In genomic region chr2:144516417-144516980, GRCh38 we compare ENCODE assay signal across 8 cellular contexts. TPM values are rescaled to one million over a fixed set of nuclear protein-coding genes. Genes with fewer than 3 reads are reported as not detected.
DNase-seq lines count a peak whose midpoint lies in the region; ATAC-seq and TF ChIP-seq lines count a peak whose summit lies in the region.

No MANE protein-coding gene starts in this region.

- peaks cover 2% of the 10 kb centered on the region for H3K79me2 ChIP-seq in trophoblast cell (ENCODE audit: control insufficient read depth, insufficient read depth, low read length, poor library complexity)

- H3K27me3 Mint-ChIP-seq in activated CD4-positive, alpha-beta T cell treated with anti-CD3 and anti-CD28 coated beads for 36 hours = peaks cover 46% of the 10 kb centered on the region
- peaks cover 49% of the 10 kb centered on the region for H3K27me3 Mint-ChIP-seq in WTC11 (ENCODE audit: low read depth)

- peaks cover 10% of the 10 kb centered on the region for H3K79me1 ChIP-seq in trophoblast cell (ENCODE audit: low read length)

- H3K9me3 ChIP-seq in gastroesophageal sphincter = no peaks in the 10 kb centered on the region
- H3K9me3 ChIP-seq in trophoblast cell (ENCODE audit: insufficient read depth, low read depth, low read length) = no peaks in the 10 kb centered on the region

- no peak for TF ChIP-seq CTCF in WTC11 (IDR thresholded peaks at IDR 0.05)
- no peak for TF ChIP-seq CTCF in gastroesophageal sphincter (IDR thresholded peaks at IDR 0.05)

- H2AK5ac ChIP-seq in trophoblast cell (ENCODE audit: low read length) = no peak overlapping the region

- H3K27me3 ChIP-seq in gastroesophageal sphincter (peaks cover 84% of the 10 kb centered on the region), trophoblast cell (ENCODE audit: insufficient read depth, low read length) (peaks cover 56% of the 10 kb centered on the region)

- no peaks in the 10 kb centered on the region for H3K9me3 Mint-ChIP-seq in activated CD4-positive, alpha-beta T cell treated with anti-CD3 and anti-CD28 coated beads for 36 hours (ENCODE audit: low read depth)
- no peaks in the 10 kb centered on the region for H3K9me3 Mint-ChIP-seq in WTC11

- no peak for TF ChIP-seq EP300 in gastroesophageal sphincter (IDR thresholded peaks at IDR 0.05)

- intact Hi-C loops in activated CD4-positive, alpha-beta T cell treated with anti-CD3 and anti-CD28 coated beads for 36 hours (cut with DNase I, micrococcal nuclease) = loop anchor here (2.0 to 10.0 kb wide), 9 partner anchors 62 to 1392 kb away; partner anchors contain the start of gene ARHGAP15 (in 2 of the 2)

- H3K36me3 ChIP-seq in gastroesophageal sphincter (no peaks in the 10 kb centered on the region), trophoblast cell (ENCODE audit: control insufficient read depth in 1 of 2, insufficient read depth in 2 of 2, low read length in 2 of 2) (no peaks in the 10 kb centered on the region)

- H3K14ac ChIP-seq in trophoblast cell (ENCODE audit: low read length) = no peak overlapping the region

- H2BK120ac ChIP-seq in trophoblast cell (ENCODE audit: insufficient read depth, low read length, poor library complexity) = peak overlapping the region; percentile 2

- peaks cover 16% of the 10 kb centered on the region for H3K4me1 Mint-ChIP-seq in activated CD4-positive, alpha-beta T cell treated with anti-CD3 and anti-CD28 coated beads for 36 hours
- peaks cover 54% of the 10 kb centered on the region for H3K4me1 Mint-ChIP-seq in WTC11

- peak overlapping the region; percentile 80 for H3K18ac ChIP-seq in trophoblast cell (ENCODE audit: low read length)

- peak overlapping the region; percentile 87 for H3K4me2 ChIP-seq in trophoblast cell (ENCODE audit: low read length)

- CTCF ChIA-PET in activated CD4-positive, alpha-beta T cell treated with anti-CD3 and anti-CD28 coated beads for 36 hours (lab: Charles Lee) = interaction anchor here (0.7 kb wide), 1 partner anchor 51 kb away, joined by 4 read pairs; no protein-coding TSS in a partner anchor
- CTCF ChIA-PET in WTC11 (lab: Charles Lee) = no interaction called here

- DNase-seq in activated CD4-positive, alpha-beta T cell treated with anti-CD3 and anti-CD28 coated beads for 36 hours = peak; percentile 56
- no peak for DNase-seq in activated CD4-positive, alpha-beta T cell treated with anti-CD3 and anti-CD28 coated beads, Interleukin-2, amount 50 U/mL, for 1 hour
- DNase-seq in WTC11 (ENCODE audit: low spot score) (no peak), trophoblast cell (no peak), NCI-H128 (lab: John Stamatoyannopoulos, UW; ENCODE audit: unreplicated experiment) (no peak), NCI-H2029 treated with DMSO at 0.1 percent for 48 hours (lab: John Stamatoyannopoulos, UW) (no peak)

- H3K27ac ChIP-seq in gastroesophageal sphincter (peak overlapping the region; percentile 72 to 94 (median 86)), trophoblast cell (ENCODE audit: low read depth, low read length) (no peak overlapping the region)

- peak overlapping the region; percentile 65 for H3K4me3 Mint-ChIP-seq in activated CD4-positive, alpha-beta T cell treated with anti-CD3 and anti-CD28 coated beads for 36 hours
- H3K4me3 Mint-ChIP-seq in WTC11 = peak overlapping the region; percentile 62

- no peak overlapping the region for H2AFZ ChIP-seq in trophoblast cell (ENCODE audit: insufficient read depth, low read length, poor library complexity)

- no peak overlapping the region for H3K23ac ChIP-seq in trophoblast cell (ENCODE audit: low read length)

- H4K91ac ChIP-seq in trophoblast cell (ENCODE audit: low read depth, low read length) = peak overlapping the region; percentile 19

- H3K4ac ChIP-seq in trophoblast cell (ENCODE audit: low read depth, low read length) = peak overlapping the region; percentile 21

- H3K4me3 ChIP-seq in gastroesophageal sphincter (peak overlapping the region; percentile 66 to 73), trophoblast cell (ENCODE audit: low read depth, low read length) (peak overlapping the region; percentile 77)

- H3K36me3 Mint-ChIP-seq in activated CD4-positive, alpha-beta T cell treated with anti-CD3 and anti-CD28 coated beads for 36 hours (ENCODE audit: low read depth) = no peaks in the 10 kb centered on the region
- no peaks in the 10 kb centered on the region for H3K36me3 Mint-ChIP-seq in WTC11

- no peak for TF ChIP-seq POLR2A in gastroesophageal sphincter (IDR thresholded peaks at IDR 0.05)

- no peak overlapping the region for H4K8ac ChIP-seq in trophoblast cell (ENCODE audit: low read depth, low read length)

- H3K9ac ChIP-seq in trophoblast cell (ENCODE audit: low read length) = peak overlapping the region; percentile 3

- no peak overlapping the region for H2BK5ac ChIP-seq in trophoblast cell (ENCODE audit: low read depth, low read length, poor library complexity)

- H3K4me1 ChIP-seq in gastroesophageal sphincter (peaks cover 0 to 39% (median 0%) of the 10 kb centered on the region in 3 donors), trophoblast cell (ENCODE audit: control insufficient read depth in 1 of 2, insufficient read depth in 2 of 2, low read length in 2 of 2) (peaks cover 3 to 13% of the 10 kb centered on the region in 2 experiments)

- POLR2A ChIA-PET in activated CD4-positive, alpha-beta T cell treated with anti-CD3 and anti-CD28 coated beads for 36 hours (lab: Charles Lee) = interaction anchor here (0.5 kb wide), 1 partner anchor 628 kb away, joined by 12 read pairs; no protein-coding TSS in a partner anchor
- POLR2A ChIA-PET in WTC11 (lab: Charles Lee) = no interaction called here

- ATAC-seq in activated CD4-positive, alpha-beta T cell treated with anti-CD3 and anti-CD28 coated beads for 36 hours = peak; percentile 14
- peak; percentile 15 for ATAC-seq in HG03039 (IDR thresholded peaks at IDR 0.05; ENCODE audit: unreplicated experiment)
- ATAC-seq in WTC11 = peak; percentile 13
- ATAC-seq in gastroesophageal sphincter = peak; percentile 1

- peak overlapping the region; percentile 35 for H3K27ac Mint-ChIP-seq in activated CD4-positive, alpha-beta T cell treated with anti-CD3 and anti-CD28 coated beads for 36 hours
- H3K27ac Mint-ChIP-seq in WTC11 = no peak overlapping the region

- no peak overlapping the region for H2BK12ac ChIP-seq in trophoblast cell (ENCODE audit: low read length)

- H4K12ac ChIP-seq in trophoblast cell (ENCODE audit: low read depth, low read length) = no peak overlapping the region

- 10% methylated on average over 3 of the region's 57 CpGs; no CpG with 5 or more reads in 1 of the 2 donors for WGBS in gastroesophageal sphincter (ENCODE audit: low coverage in 1 of 2), 2 donors
- no CpG with 5 or more reads among the region's 57 CpGs for WGBS in trophoblast cell (ENCODE audit: extremely low coverage, insufficient coverage, insufficient read length)

TF ChIP-seq in WTC11, 78 proteins besides CTCF, POLR2A, EP300 and RAD21 (continues in another document):
- TF ChIP-seq ZNF281 (CRISPR knock-in tag; IDR thresholded peaks at IDR 0.05) (no peak), CREB1 (CRISPR knock-in tag; IDR thresholded peaks at IDR 0.05) (no peak), ESRRA (CRISPR knock-in tag; IDR thresholded peaks at IDR 0.05; ENCODE audit: borderline replicate concordance) (no peak), GRHL2 (CRISPR knock-in tag; IDR thresholded peaks at IDR 0.05; ENCODE audit: insufficient replicate concordance, severe bottlenecking) (no peak), GTF2I (CRISPR knock-in tag; conservative IDR thresholded peaks at IDR 0.05) (no peak), ZNF317 (CRISPR knock-in tag; IDR thresholded peaks at IDR 0.05; ENCODE audit: borderline replicate concordance, low read depth) (no peak), HMGXB4 (CRISPR knock-in tag; IDR thresholded peaks at IDR 0.05) (no peak), ETV6 (CRISPR knock-in tag; IDR thresholded peaks at IDR 0.05) (no peak), FOXK1 (CRISPR knock-in tag; IDR thresholded peaks at IDR 0.05) (no peak)

RNA-seq across cellular contexts. Expression of gene ZEB2, which starts 3.4 kb away (rescaled TPM):
- 1 to 10 TPM; 7.0 to 7.5 TPM for total RNA-seq in activated CD4-positive, alpha-beta T cell treated with anti-CD3 and anti-CD28 coated beads for 36 hours
- total RNA-seq in WTC11 (2021) = 0.42 to 0.85 TPM (median 0.46 TPM) in 3 replicates
- 10 to 100 TPM; 42.3 to 95.7 (median 53.8) TPM for total RNA-seq in gastroesophageal sphincter
- 4.0 and 4.4 TPM in 2 replicates for polyA plus RNA-seq in trophoblast cell (2013)

Comparison
In these comparisons a context has a peak if more than half of its experiments do, and no peak if none do; other contexts are left out.
1. RNA of gene ZEB2, which starts 3.4 kb away (total RNA-seq): 42.3 to 95.7 TPM in gastroesophageal sphincter; 7.0 to 7.5 TPM in activated CD4-positive, alpha-beta T cell treated with anti-CD3 and anti-CD28 coated beads for 36 hours and 0.42 to 0.85 TPM in WTC11; every median in the first group is over 4 times any median in the second.
2. Peak in every context shown above with its lines, with median percentiles within 50 percentile points of each other: ATAC-seq.